ENCODE assay signal across 28 cellular contexts in the genomic region with DNA sequence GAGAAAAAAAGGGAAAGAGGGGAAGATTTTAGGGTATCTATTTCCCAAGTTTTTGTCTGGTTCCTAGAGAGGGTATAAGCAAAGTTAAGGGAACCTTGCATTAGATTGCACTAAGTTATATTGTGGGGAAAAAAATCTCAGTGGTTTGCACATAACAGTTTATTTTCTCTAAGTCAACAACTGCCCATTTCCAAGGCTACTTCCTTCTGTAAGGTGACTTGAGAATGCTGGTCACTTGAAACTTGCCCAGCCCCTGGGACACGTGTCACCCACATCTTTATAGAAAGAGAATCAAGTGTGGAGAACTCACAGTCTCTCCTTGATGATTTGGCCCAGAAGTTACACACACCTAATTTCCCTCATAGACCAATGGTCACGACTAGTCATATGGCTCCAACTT.
"Had no signal": no experiment of that assay in that cellular context is flagged by ENCODE, and none has a peak within 500 bp of the region (broad histone marks: within the 10 kb centered on the region; RNA-seq: fewer than 3 reads in every experiment).

No MANE protein-coding gene starts in this region.

- H3K4me1 Mint-ChIP-seq: nephron progenitor cell; neural crest cell; stimulated activated effector memory CD8-positive, alpha-beta T cell treated with anti-CD3 and anti-CD28 coated beads, Interleukin-12 subunit alpha, Interleukin-12 subunit beta, amount 100 ng/mL, for 72 hours; stimulated activated naive B cell treated with anti-CD40 and anti-IgM and Interleukin-4, amounts not matched to agents 10 μg/mL and 1 μg/mL and 100 μg/mL, for 72 hours had no signal

- H3K4me1 ChIP-seq: parathyroid adenoma, psoas muscle, right lobe of liver, stomach, thyroid gland, tibial nerve, upper lobe of left lung, vagina had no signal

- H3K27ac ChIP-seq: neutrophil, parathyroid adenoma, psoas muscle, right lobe of liver, sigmoid colon, stomach, thoracic aorta, thyroid gland, tibial nerve, upper lobe of left lung, vagina had no signal

- H3K36me3 ChIP-seq: neutrophil, right lobe of liver, sigmoid colon, stomach, thoracic aorta, thyroid gland, tibial nerve, upper lobe of left lung, vagina had no signal

- H3K36me3 Mint-ChIP-seq: natural killer cell treated with Interleukin-12 subunit alpha and Interleukin-12 subunit beta and Interleukin-15 and Interleukin-18, amount 100 ng/mL, for 72 hours; stimulated activated effector memory CD8-positive, alpha-beta T cell treated with anti-CD3 and anti-CD28 coated beads, Interleukin-12 subunit alpha, Interleukin-12 subunit beta, amount 100 ng/mL, for 72 hours; stimulated activated naive B cell treated with anti-CD40 and anti-IgM and Interleukin-4, amounts not matched to agents 10 μg/mL and 1 μg/mL and 100 μg/mL, for 72 hours had no signal

- H3K27me3 ChIP-seq: neutrophil, right lobe of liver, sigmoid colon, stomach, thyroid gland, tibial nerve, upper lobe of left lung, vagina had no signal

- H3K9me3 Mint-ChIP-seq: natural killer cell treated with Interleukin-12 subunit alpha and Interleukin-12 subunit beta and Interleukin-15 and Interleukin-18, amount 100 ng/mL, for 72 hours; nephron progenitor cell; neural crest cell; stimulated activated effector memory CD8-positive, alpha-beta T cell treated with anti-CD3 and anti-CD28 coated beads, Interleukin-12 subunit alpha, Interleukin-12 subunit beta, amount 100 ng/mL, for 72 hours; stimulated activated naive B cell treated with anti-CD40 and anti-IgM and Interleukin-4, amounts not matched to agents 10 μg/mL and 1 μg/mL and 100 μg/mL, for 72 hours; stimulated activated naive CD8-positive, alpha-beta T cell treated with anti-CD3 and anti-CD28 coated beads, Interleukin-15, Interleukin-2, amounts not matched to agents 100 ng/mL and 50 ng/mL, for 24 hours had no signal

- H3K9me3 ChIP-seq: neutrophil, psoas muscle, right lobe of liver, sigmoid colon, stomach, thoracic aorta, thyroid gland, tibial nerve, upper lobe of left lung, vagina had no signal

- H3K27ac Mint-ChIP-seq: natural killer cell treated with Interleukin-12 subunit alpha and Interleukin-12 subunit beta and Interleukin-15 and Interleukin-18, amount 100 ng/mL, for 72 hours; nephron progenitor cell; progenitor cell of endocrine pancreas; stimulated activated effector memory CD8-positive, alpha-beta T cell treated with anti-CD3 and anti-CD28 coated beads, Interleukin-12 subunit alpha, Interleukin-12 subunit beta, amount 100 ng/mL, for 72 hours; stimulated activated naive B cell treated with anti-CD40 and anti-IgM and Interleukin-4, amounts not matched to agents 10 μg/mL and 1 μg/mL and 100 μg/mL, for 72 hours; stimulated activated naive CD8-positive, alpha-beta T cell treated with anti-CD3 and anti-CD28 coated beads, Interleukin-15, Interleukin-2, amounts not matched to agents 100 ng/mL and 50 ng/mL, for 24 hours had no signal

- H3K4me3 ChIP-seq: psoas muscle, right lobe of liver, sigmoid colon, stomach, thoracic aorta, thyroid gland, tibial nerve, upper lobe of left lung, vagina had no signal

- H3K4me3 Mint-ChIP-seq: natural killer cell treated with Interleukin-12 subunit alpha and Interleukin-12 subunit beta and Interleukin-15 and Interleukin-18, amount 100 ng/mL, for 72 hours; nephron progenitor cell; neural crest cell; stimulated activated effector memory CD8-positive, alpha-beta T cell treated with anti-CD3 and anti-CD28 coated beads, Interleukin-12 subunit alpha, Interleukin-12 subunit beta, amount 100 ng/mL, for 72 hours; stimulated activated naive B cell treated with anti-CD40 and anti-IgM and Interleukin-4, amounts not matched to agents 10 μg/mL and 1 μg/mL and 100 μg/mL, for 72 hours; stimulated activated naive CD8-positive, alpha-beta T cell treated with anti-CD3 and anti-CD28 coated beads, Interleukin-15, Interleukin-2, amounts not matched to agents 100 ng/mL and 50 ng/mL, for 24 hours had no signal

- ATAC-seq: natural killer cell treated with Interleukin-12 subunit alpha and Interleukin-12 subunit beta and Interleukin-15 and Interleukin-18, amount 100 ng/mL, for 72 hours; psoas muscle; right cardiac atrium; right lobe of liver; stimulated activated effector memory CD8-positive, alpha-beta T cell treated with anti-CD3 and anti-CD28 coated beads, Interleukin-12 subunit alpha, Interleukin-12 subunit beta, amount 100 ng/mL, for 72 hours; stimulated activated naive B cell treated with anti-CD40 and anti-IgM and Interleukin-4, amounts not matched to agents 10 μg/mL and 1 μg/mL and 100 μg/mL, for 72 hours had no signal

- DNase-seq: nephron progenitor cell; nucleus accumbens; posterior cingulate gyrus; psoas muscle; right cardiac atrium; right lobe of liver; sigmoid colon; small intestine; stimulated activated CD4-positive, alpha-beta T cell treated with anti-CD3 and anti-CD28 coated beads, Interleukin-15, amount 100 ng/mL, for 24 hours; stimulated activated CD4-positive, alpha-beta T cell treated with anti-CD3 and anti-CD28 coated beads, Interleukin-2, amount 100 ng/mL, for 24 hours; stimulated activated CD4-positive, alpha-beta T cell treated with anti-CD3 and anti-CD28 coated beads, Interleukin-2, amount 100 ng/mL, for 48 hours; stimulated activated CD4-positive, alpha-beta T cell treated with anti-CD3 and anti-CD28 coated beads, Interleukin-4, amount 100 ng/mL, for 24 hours; stimulated activated naive B cell treated with anti-CD40 and anti-IgM and Interleukin-4, amounts not matched to agents 10 μg/mL and 1 μg/mL and 100 μg/mL, for 72 hours; stimulated activated naive CD4-positive, alpha-beta T cell treated with Interleukin-2 at 50 U/mL for 16 hours; stomach; thyroid gland; trophoblast cell; upper lobe of left lung had no signal
